In the genomic region with DNA sequence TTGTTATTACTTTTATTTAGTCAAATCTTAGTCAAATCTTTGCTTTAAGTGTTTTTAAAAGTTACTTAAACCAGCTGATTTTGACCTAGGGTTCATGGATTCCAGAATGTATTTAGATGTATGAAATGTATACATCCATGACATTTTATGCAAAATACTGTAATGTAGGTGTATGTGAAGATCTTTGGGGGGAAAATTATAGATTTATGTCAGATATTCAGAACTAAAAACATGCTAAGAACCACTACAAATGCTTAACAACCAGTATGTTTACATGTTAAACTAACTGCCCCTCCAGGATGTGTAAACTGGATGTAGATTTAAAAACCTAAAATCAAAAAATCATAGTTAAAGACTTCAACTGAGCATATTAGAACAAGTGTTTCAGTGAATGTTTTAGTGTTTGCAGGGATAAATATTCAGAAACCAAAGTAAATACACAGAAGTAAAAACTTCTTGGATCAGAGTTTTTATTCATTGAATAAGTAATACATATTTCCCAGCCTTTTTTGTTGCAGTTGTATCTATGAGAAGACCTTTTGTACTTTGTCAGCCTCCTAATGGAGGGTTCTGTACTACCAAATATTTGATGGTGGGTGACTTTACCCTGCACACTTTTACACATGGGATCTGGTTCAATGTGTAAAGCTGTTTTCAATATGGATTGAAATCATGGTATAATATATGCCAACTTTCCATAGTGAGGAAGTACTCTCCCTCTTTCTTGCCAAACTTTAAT, we compare ENCODE assay signal across 22 cellular contexts. TPM values are rescaled to one million over a fixed set of nuclear protein-coding genes. Genes with fewer than 3 reads are reported as not detected.
A peak's percentile ranks its signal among the peaks of the same experiment; 100 is the strongest.
DNase-seq lines count a peak whose midpoint lies in the region; ATAC-seq, FAIRE-seq and TF ChIP-seq lines count a peak whose summit lies in the region.
"Had no signal": no experiment of that assay in that cellular context is flagged by ENCODE, and none has a peak within 500 bp of the region (broad histone marks: within the 10 kb centered on the region; RNA-seq: fewer than 3 reads in every experiment).

No MANE protein-coding gene starts in this region.

- H4K20me1 ChIP-seq in KMS-11 (ENCODE audit: insufficient read depth): no peaks in the 10 kb centered on the region

- DNase-seq in testis (no peak), GM19239 (ENCODE audit: insufficient read length, low spot score) (no peak), kidney (no peak)
- DNase-seq: activated CD4-positive, CD25-positive, alpha-beta regulatory T cell; activated CD8-positive, alpha-beta memory T cell treated with anti-CD3 and anti-CD28 coated beads, Interleukin-2, amount 50 U/mL, for 4 hours; activated naive CD4-positive, alpha-beta T cell treated with anti-CD3 and anti-CD28 coated beads for 36 hours; C1 segment of cervical spinal cord; caudate nucleus; DND-41; H7; kidney glomerular epithelial cell; naive B cell; NCI-H2029; NCI-H510A treated with DMSO at 0.1 percent for 48 hours; PC-9; stimulated activated naive CD4-positive, alpha-beta T cell; T-helper 1 cell had no signal

- no peaks in the 10 kb centered on the region for H3K36me3 Mint-ChIP-seq in brain
- H3K36me3 Mint-ChIP-seq: naive B cell had no signal

- ATAC-seq in GM18517 (IDR thresholded peaks at IDR 0.05; ENCODE audit: unreplicated experiment): no peak
- ATAC-seq: sciatic nerve had no signal

- TF ChIP-seq POLR2A in testis (IDR thresholded peaks at IDR 0.05): no peak

- H3K4me1 Mint-ChIP-seq in brain: peaks cover 27% of the 10 kb centered on the region

- no peaks in the 10 kb centered on the region for H3K9me3 ChIP-seq in muscle layer of duodenum (ENCODE audit: control insufficient read depth in 1 of 2, low read length in 2 of 2)
- H3K9me3 ChIP-seq in testis: no peaks in the 10 kb centered on the region
- H3K9me3 ChIP-seq in kidney (ENCODE audit: control insufficient read depth in 1 of 2, low read length in 2 of 2): no peaks in the 10 kb centered on the region

- TF ChIP-seq CTCF in KMS-11 (conservative IDR thresholded peaks at IDR 0.05; ENCODE audit: low read depth, low read length) (no peak), brain (conservative IDR thresholded peaks at IDR 0.05) (no peak), testis (IDR thresholded peaks at IDR 0.05) (no peak), kidney (IDR thresholded peaks at IDR 0.05; ENCODE audit: borderline replicate concordance, extremely low read depth, insufficient read depth) (no peak)

- no peak for FAIRE-seq in GM19239 (lab: Jason Lieb, UNC)
- FAIRE-seq in kidney (lab: Jason Lieb, UNC): no peak

- H3K27me3 ChIP-seq in KMS-11 (ENCODE audit: insufficient read depth, low read depth): no peaks in the 10 kb centered on the region; the same call in 1 of the 2 replicates
- H3K27me3 ChIP-seq in muscle layer of duodenum (ENCODE audit: low read depth, low read length): no peaks in the 10 kb centered on the region
- H3K27me3 ChIP-seq in testis: no peaks in the 10 kb centered on the region

- H3K27me3 Mint-ChIP-seq in brain: peaks cover 14% of the 10 kb centered on the region

- no peak overlapping the region for H2AFZ ChIP-seq in KMS-11 (ENCODE audit: low read depth)
- H2AFZ ChIP-seq: PC-9 had no signal

- intact Hi-C loops in testis (cut with DNase I; ENCODE audit: low total_unique reads) (no loop called here), kidney (cut with DNase I) (loop anchor here (5.0 kb wide), 1 partner anchor 90 kb away; no protein-coding TSS in a partner anchor)

- H3K9me3 Mint-ChIP-seq in brain: no peaks in the 10 kb centered on the region
- H3K9me3 Mint-ChIP-seq: activated naive CD4-positive, alpha-beta T cell treated with anti-CD3 and anti-CD28 coated beads for 36 hours had no signal

- H3K9ac ChIP-seq in KMS-11 (no peak overlapping the region), kidney (ENCODE audit: low read length in 2 of 2) (no peak overlapping the region)

- no peaks in the 10 kb centered on the region for H3K36me3 ChIP-seq in KMS-11 (ENCODE audit: insufficient read depth)
- no peaks in the 10 kb centered on the region for H3K36me3 ChIP-seq in muscle layer of duodenum (ENCODE audit: control insufficient read depth in 1 of 2, insufficient read depth in 2 of 2, low read length in 2 of 2)
- H3K36me3 ChIP-seq in testis (ENCODE audit: low read depth, missing control alignments): no peaks in the 10 kb centered on the region
- H3K36me3 ChIP-seq in kidney (ENCODE audit: control insufficient read depth in 1 of 2, insufficient read depth in 2 of 2, low read length in 2 of 2): no peaks in the 10 kb centered on the region

- no peak overlapping the region for H3K4me3 ChIP-seq in KMS-11 (IDR thresholded peaks at IDR 0.05; ENCODE audit: insufficient read depth, low read depth, low read length)
- peak overlapping the region; percentile 78 for H3K4me3 ChIP-seq in muscle layer of duodenum (ENCODE audit: low read depth in 1 of 2, low read length in 2 of 2)
- H3K4me3 ChIP-seq in testis: no peak overlapping the region
- no peak overlapping the region for H3K4me3 ChIP-seq in kidney (ENCODE audit: low read length in 2 of 2)
- H3K4me3 ChIP-seq: PC-9 had no signal

- no peaks in the 10 kb centered on the region for H3K79me2 ChIP-seq in KMS-11 (ENCODE audit: insufficient read depth, low read depth)

- no peak overlapping the region for H3K27ac ChIP-seq in KMS-11
- peak overlapping the region; percentile 96 for H3K27ac ChIP-seq in muscle layer of duodenum (ENCODE audit: low read length)
- peak overlapping the region; percentile 19 to 90 for H3K27ac ChIP-seq in testis
- H3K27ac ChIP-seq in kidney (ENCODE audit: low read depth in 2 of 2, low read length in 2 of 2): no peak overlapping the region
- H3K27ac ChIP-seq: PC-9 had no signal

- H3K4me2 ChIP-seq in KMS-11: peak overlapping the region; percentile 86; the same call in 1 of the 2 replicates
- H3K4me2 ChIP-seq: PC-9 had no signal

- peak overlapping the region in 3 of 5 experiments; percentile 21 to 83 (median 74) for H3K4me3 Mint-ChIP-seq in brain
- H3K4me3 Mint-ChIP-seq: activated naive CD4-positive, alpha-beta T cell treated with anti-CD3 and anti-CD28 coated beads for 36 hours; naive B cell had no signal

- H3K4me1 ChIP-seq in KMS-11 (ENCODE audit: low read depth, poor library complexity, severe bottlenecking) (peaks cover 87% of the 10 kb centered on the region), muscle layer of duodenum (ENCODE audit: control insufficient read depth in 1 of 2, insufficient read depth in 2 of 2, low read length in 2 of 2) (peaks cover 5 to 38% of the 10 kb centered on the region in 2 donors), testis (no peaks in the 10 kb centered on the region), kidney (ENCODE audit: control insufficient read depth in 1 of 2, insufficient read depth in 1 of 2, low read depth in 1 of 2, low read length in 2 of 2) (peaks cover 5 to 7% of the 10 kb centered on the region in 2 donors)

- H3K27ac Mint-ChIP-seq in brain: peak overlapping the region in 2 of 5 experiments; percentile 46 to 58
- H3K27ac Mint-ChIP-seq: activated naive CD4-positive, alpha-beta T cell treated with anti-CD3 and anti-CD28 coated beads for 36 hours; naive B cell had no signal

RNA-seq across cellular contexts. Expression of gene CPED1, which starts 3.9 kb away (rescaled TPM):
- polyA plus RNA-seq in brain (ENCODE audit: insufficient read depth, low read depth, low replicate concordance) (0.22 TPM), testis (ENCODE audit: insufficient read depth, low read depth, low replicate concordance) (7.4 TPM), kidney (ENCODE audit: insufficient read depth, low read depth, low replicate concordance) (2.9 TPM)
- total RNA-seq in testis (10 to 100 TPM; 11.8 to 13.1 TPM), kidney (16.9 TPM)
- total RNA-seq: activated naive CD4-positive, alpha-beta T cell treated with anti-CD3 and anti-CD28 coated beads for 36 hours; H7 had no signal

RNA-seq across cellular contexts. Expression of gene ING3, which starts 41.9 kb away (rescaled TPM):
- polyA plus RNA-seq in brain (ENCODE audit: insufficient read depth, low read depth, low replicate concordance): 6.8 TPM
- 10 to 100 TPM; 15.9 to 22.7 TPM for total RNA-seq in testis
- polyA plus RNA-seq in testis (ENCODE audit: insufficient read depth, low read depth, low replicate concordance): 14.7 TPM
- 20.8 TPM for total RNA-seq in kidney
- 5.2 TPM for polyA plus RNA-seq in kidney (ENCODE audit: insufficient read depth, low read depth, low replicate concordance)

Comparison
In these comparisons a context has a peak if more than half of its experiments do, and no peak if none do; other contexts are left out.
1. H3K27ac ChIP-seq: peak in muscle layer of duodenum (single experiment) and testis (2 of 2); none in KMS-11 (single experiment) and kidney (0 of 2).
2. H3K4me3 ChIP-seq: peak in muscle layer of duodenum (2 of 2); none in KMS-11 (single experiment), testis (0 of 2) and kidney (0 of 2).